Comparison of ENCODE assay signal across 18 cellular contexts in genomic region chr2:45789317-45789716, GRCh38.
DNase-seq lines count a peak whose midpoint lies in the region; ATAC-seq and TF ChIP-seq lines count a peak whose summit lies in the region.
"Had no signal": no experiment of that assay in that cellular context is flagged by ENCODE, and none has a peak within 500 bp of the region (broad histone marks: within the 10 kb centered on the region; RNA-seq: fewer than 3 reads in every experiment).

No MANE protein-coding gene starts in this region.

- POLR2A ChIA-PET in OCI-LY7 (lab: Charles Lee): interaction anchor here (0.5 to 1.3 kb wide), 4 partner anchors 9 to 58 kb away, joined by 3 to 10 read pairs (median 4); no protein-coding TSS in a partner anchor

- H3K27me3 Mint-ChIP-seq in memory B cell (no peaks in the 10 kb centered on the region), natural killer cell (ENCODE audit: low read depth in 2 of 2) (no peaks in the 10 kb centered on the region)

- no peak for TF ChIP-seq CTCF in OCI-LY7 (conservative IDR thresholded peaks at IDR 0.05; ENCODE audit: low read length)
- no peak for TF ChIP-seq CTCF in natural killer cell (IDR thresholded peaks at IDR 0.05)

- H3K4me3 ChIP-seq in BLaER1 (no peak overlapping the region), OCI-LY7 (ENCODE audit: low read depth, low read length, poor library complexity, severe bottlenecking) (no peak overlapping the region)
- H3K4me3 ChIP-seq: GM23248 had no signal

- no peaks in the 10 kb centered on the region for H3K9me2 ChIP-seq in OCI-LY7 (ENCODE audit: insufficient read depth, low read length)

- peak; percentile 63 for ATAC-seq in GM19043 (IDR thresholded peaks at IDR 0.05; ENCODE audit: low read depth, unreplicated experiment)
- peak; percentile 62 for ATAC-seq in memory B cell (ENCODE audit: low read depth)
- no peak for ATAC-seq in natural killer cell
- ATAC-seq: Panc1, SK-N-SH treated with all-trans-retinoic acid at 6 μM for 48 hours had no signal

- no peaks in the 10 kb centered on the region for H3K27me3 ChIP-seq in BLaER1

- no peak overlapping the region for H2AFZ ChIP-seq in OCI-LY7 (ENCODE audit: low read length)
- H2AFZ ChIP-seq: GM23248 had no signal

- H4K20me1 ChIP-seq in BLaER1 (peaks cover 100% of the 10 kb centered on the region), OCI-LY7 (ENCODE audit: insufficient read depth, low read length) (no peaks in the 10 kb centered on the region; the same call in none of the 2 replicates)

- H3K27ac ChIP-seq in BLaER1 (peak overlapping the region; percentile 71), OCI-LY7 (ENCODE audit: low read depth, low read length, poor library complexity, severe bottlenecking) (no peak overlapping the region)
- H3K27ac ChIP-seq: GM23248 had no signal

- H3K36me3 ChIP-seq in BLaER1: peaks cover 50% of the 10 kb centered on the region
- no peaks in the 10 kb centered on the region for H3K36me3 ChIP-seq in OCI-LY7 (ENCODE audit: insufficient read depth, low read length)

- H3K9me3 Mint-ChIP-seq in memory B cell: no peaks in the 10 kb centered on the region
- H3K9me3 Mint-ChIP-seq in natural killer cell: no peaks in the 10 kb centered on the region

- intact Hi-C loops in OCI-LY7 (cut with micrococcal nuclease; ENCODE audit: unreplicated experiment) (no loop called here), natural killer cell (cut with micrococcal nuclease) (no loop called here)

- H3K79me2 ChIP-seq in OCI-LY7 (ENCODE audit: insufficient read depth, low read depth, low read length): no peaks in the 10 kb centered on the region

- peaks cover 17% of the 10 kb centered on the region for H3K4me1 Mint-ChIP-seq in memory B cell
- peaks cover 10 to 13% of the 10 kb centered on the region in 2 donors for H3K4me1 Mint-ChIP-seq in natural killer cell

- H3K36me3 Mint-ChIP-seq in memory B cell (peaks cover 4% of the 10 kb centered on the region), natural killer cell (no peaks in the 10 kb centered on the region)

- peaks cover 95% of the 10 kb centered on the region for H3K4me1 ChIP-seq in BLaER1
- peaks cover 18% of the 10 kb centered on the region for H3K4me1 ChIP-seq in OCI-LY7 (ENCODE audit: insufficient read depth, low read length, poor library complexity, severe bottlenecking)

- CTCF ChIA-PET in OCI-LY7 (lab: Charles Lee; ENCODE audit: unreplicated experiment): no interaction called here

- BruUV-seq in OCI-LY7 (replicated peaks; lab: Mats Ljungman, UMichigan): no TSS peak

- DNase-seq in OCI-LY7 (ENCODE audit: low spot score): peak; percentile 55
- no peak for DNase-seq in memory B cell (ENCODE audit: low spot score in 2 of 2)
- no peak for DNase-seq in pons (ENCODE audit: low spot score)
- DNase-seq in natural killer cell: no peak
- no peak for DNase-seq in stimulated activated CD4-positive, alpha-beta T cell treated with anti-CD3 and anti-CD28 coated beads, Interleukin-12 subunit alpha, Interleukin-12 subunit beta, amount 100 ng/mL, for 4 hours
- DNase-seq: COR-L47, DMS153, GM23248, HCEC 1CT, KBM-7, NCI-H1048, NCI-H2227 treated with DMSO at 0.1 percent for 48 hours, NCI-H524, SHP77 had no signal

- H3K4me3 Mint-ChIP-seq in memory B cell (peak overlapping the region; percentile 14), natural killer cell (no peak overlapping the region)

- no peak overlapping the region for H3K9ac ChIP-seq in BLaER1
- H3K9ac ChIP-seq: GM23248 had no signal

- no peaks in the 10 kb centered on the region for H3K9me3 ChIP-seq in BLaER1
- no peaks in the 10 kb centered on the region for H3K9me3 ChIP-seq in OCI-LY7 (ENCODE audit: low read length)

- H3K27ac Mint-ChIP-seq in memory B cell (peak overlapping the region; percentile 13), natural killer cell (no peak overlapping the region)

- H3K4me2 ChIP-seq in BLaER1: peak overlapping the region; percentile 80
- peak overlapping the region; percentile 26 for H3K4me2 ChIP-seq in OCI-LY7 (ENCODE audit: low read length)

Comparison
In these comparisons a context has a peak if more than half of its experiments do, and no peak if none do; other contexts are left out.
1. ATAC-seq: peak in GM19043 (single experiment) and memory B cell (single experiment); none in natural killer cell (0 of 3).